Comparison of ENCODE assay signal across 8 cellular contexts in the genomic region with DNA sequence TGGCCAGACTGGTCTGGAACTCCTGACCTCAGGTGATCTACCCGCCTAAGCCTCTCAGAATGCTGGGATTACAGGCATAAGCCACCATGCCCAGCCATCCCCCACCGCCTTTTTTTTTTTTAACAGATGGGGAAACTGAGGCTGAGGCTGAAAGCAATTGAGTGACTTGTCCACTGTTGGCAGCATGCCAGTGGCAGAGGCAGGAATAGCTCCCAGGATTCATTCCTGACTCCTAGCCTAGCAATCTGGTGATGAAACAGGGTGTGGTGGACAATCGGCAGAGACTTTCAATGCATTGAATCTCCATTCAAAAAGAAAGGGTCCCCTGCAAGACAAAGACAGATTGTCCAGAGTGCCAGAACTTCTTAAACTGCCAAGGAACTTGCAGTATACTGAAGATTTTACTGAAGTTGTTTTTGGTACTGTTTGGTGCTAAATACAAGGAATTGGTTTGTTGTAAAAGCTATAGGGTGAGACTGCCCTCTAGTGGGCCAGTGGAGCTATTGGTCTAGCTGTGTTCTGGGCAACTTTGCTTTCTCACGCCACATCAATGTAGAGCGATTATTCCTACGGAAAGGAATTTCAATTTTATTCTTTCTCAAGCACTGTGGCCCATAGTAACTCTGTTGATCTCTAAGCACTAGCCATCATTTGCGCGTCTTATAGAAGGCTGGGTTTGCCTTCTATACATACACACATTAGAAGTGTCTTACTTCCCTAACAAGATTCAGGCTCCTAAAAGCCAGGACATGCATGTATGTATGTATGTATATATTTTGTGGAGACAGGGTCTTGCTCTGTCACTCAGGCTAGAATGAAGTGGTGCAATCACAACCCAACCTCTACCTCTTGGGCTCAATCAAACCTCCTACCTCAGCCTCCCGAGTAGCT. TPM values are rescaled to one million over a fixed set of nuclear protein-coding genes. Genes with fewer than 3 reads are reported as not detected.
DNase-seq lines count a peak whose midpoint lies in the region; ATAC-seq, FAIRE-seq and TF ChIP-seq lines count a peak whose summit lies in the region.

No MANE protein-coding gene starts in this region.

- no peak for TF ChIP-seq EP300 in GM12878 (IDR thresholded peaks at IDR 0.05; ENCODE audit: borderline replicate concordance in 1 of 2, control insufficient read depth in 1 of 2, low read depth in 2 of 2, low read length in 2 of 2)

- H3K79me2 ChIP-seq in GM12878 (ENCODE audit: control insufficient read depth, insufficient read depth, low read length) = no peaks in the 10 kb centered on the region

- H3K27me3 ChIP-seq in GM12878 (replicated peaks in 1 of 2; ENCODE audit: control insufficient read depth in 2 of 2, insufficient read depth in 2 of 2, low read length in 1 of 2) = no peaks in the 10 kb centered on the region

- SMC1A ChIA-PET in GM12878 (lab: Charles Lee; ENCODE audit: uncharacterized antibody, unreplicated experiment) = interaction anchor here (0.5 to 9.1 kb wide), 77 partner anchors 9 to 989 kb away, joined by 3 to 187 read pairs (median 4); a partner anchor contains a TSS

- RAD21 ChIA-PET in GM12878 (lab: Charles Lee; ENCODE audit: unreplicated experiment) = interaction anchor here (0.6 to 8.5 kb wide), 66 partner anchors 9 to 440 kb away, joined by 3 to 119 read pairs (median 6); a partner anchor contains a TSS

- WGBS in GM12878 (ENCODE audit: insufficient coverage, insufficient replicate concordance, low lambda C conversion rate, missing lambda C conversion rate) = 38% methylated on average over 9 of the region's 9 CpGs

- TF ChIP-seq RAD21 in GM12878 (IDR thresholded peaks at IDR 0.05; ENCODE audit: insufficient read depth, low read depth, low read length) = peak; percentile 97

- intact Hi-C loops in GM12878 (cut with micrococcal nuclease; ENCODE audit: unreplicated experiment) = loop anchor here (1.0 to 10.0 kb wide), 3 partner anchors 114 to 205 kb away; no protein-coding TSS in a partner anchor

- no peak for TF ChIP-seq POLR2A in GM12878 (IDR thresholded peaks at IDR 0.05; ENCODE audit: low read depth, low read length)

- peak; percentile 97 for TF ChIP-seq CTCF in GM12872 (IDR thresholded peaks at IDR 0.05; ENCODE audit: insufficient read depth, low read depth, low read length)
- TF ChIP-seq CTCF in GM12878 (IDR thresholded peaks at IDR 0.05 in 2 of 3, conservative IDR thresholded peaks at IDR 0.05 in 1 of 3; ENCODE audit: control insufficient read depth in 2 of 3, extremely low read depth in 1 of 3, insufficient read depth in 1 of 3, low read depth in 3 of 3, low read length in 3 of 3) = peak; percentile 92 to 98 (median 94)

- H3K36me3 ChIP-seq in GM12878 (ENCODE audit: control insufficient read depth in 2 of 2, insufficient read depth in 2 of 2, low read length in 1 of 2) = peaks cover 0 to 3% of the 10 kb centered on the region in 2 experiments; a peak in 2 of 4 replicates

- in situ Hi-C loops in GM12878 (cut with MboI) = loop anchor here (25.0 kb wide), 1 partner anchor 1003 kb away; no protein-coding TSS in a partner anchor

- H3K4me3 ChIP-seq in GM12878 = no peak overlapping the region

- CTCF ChIA-PET in GM12878 (lab: Yijun Ruan, JAX) = interaction anchor here (0.6 to 9.5 kb wide), 74 partner anchors 9 to 449 kb away, joined by 3 to 195 read pairs (median 5); a partner anchor contains a TSS

- BruUV-seq in GM12878 (replicated peaks; lab: Mats Ljungman, UMichigan) = no TSS peak

- FAIRE-seq in GM12878 (lab: Jason Lieb, UNC) = peak; percentile 98

- POLR2A ChIA-PET in GM12878 (lab: Charles Lee) = interaction anchor here (0.5 to 1.4 kb wide), 11 partner anchors 11 to 398 kb away, joined by 3 to 7 read pairs (median 3); no protein-coding TSS in a partner anchor

- no peak overlapping the region for H3K4me2 ChIP-seq in GM12878 (ENCODE audit: control insufficient read depth, insufficient read depth)

- no peak overlapping the region for H3K27ac ChIP-seq in GM12878 (ENCODE audit: control insufficient read depth, insufficient read depth)

- ATAC-seq in GM12878 (peak; percentile 92), HG03571 (IDR thresholded peaks at IDR 0.05; ENCODE audit: unreplicated experiment) (no peak), HG02970 (IDR thresholded peaks at IDR 0.05; ENCODE audit: low FRiP score, unreplicated experiment) (no peak)

- peak; percentile 26 for DNase-seq in NCI-H146 treated with DMSO at 0.1 percent for 48 hours (lab: John Stamatoyannopoulos, UW; ENCODE audit: unreplicated experiment)
- peak; percentile 54 for DNase-seq in T-helper 9 cell
- DNase-seq in GM12878 (ENCODE audit: low read depth, low spot score) = peak; percentile 36
- peak; percentile 66 for DNase-seq in iPS DF 4.7 (ENCODE audit: extremely low read depth, low spot score)
- peak; percentile 72 for DNase-seq in smooth muscle cell of the brain vasculature (ENCODE audit: low read depth, low spot score)

- no peak overlapping the region for H3K9ac ChIP-seq in GM12878 (ENCODE audit: control insufficient read depth, insufficient read depth, low read length)

- no peaks in the 10 kb centered on the region for H4K20me1 ChIP-seq in GM12878 (ENCODE audit: control insufficient read depth, insufficient read depth)

- H3K9me3 ChIP-seq in GM12878 (replicated peaks; ENCODE audit: control insufficient read depth, insufficient read depth, low read length) = no peaks in the 10 kb centered on the region

- no peaks in the 10 kb centered on the region for H3K4me1 ChIP-seq in GM12878 (ENCODE audit: control insufficient read depth, insufficient read depth, low read length)

- no peak overlapping the region for H2AFZ ChIP-seq in GM12878 (ENCODE audit: control insufficient read depth, low read depth, low read length)

TF ChIP-seq in GM12878, 131 proteins besides CTCF, POLR2A, EP300 and RAD21 (continues in another document):
- TF ChIP-seq KDM1A (IDR thresholded peaks at IDR 0.05; ENCODE audit: borderline replicate concordance) = no peak
- TF ChIP-seq EED (IDR thresholded peaks at IDR 0.05; ENCODE audit: low read depth) = no peak
- TF ChIP-seq IKZF2 (IDR thresholded peaks at IDR 0.05) = 0 out of 4 replicates have a peak, but pooled peaks of 1 of the 2 experiments have one; percentile 13
- TF ChIP-seq, protein P1, sequence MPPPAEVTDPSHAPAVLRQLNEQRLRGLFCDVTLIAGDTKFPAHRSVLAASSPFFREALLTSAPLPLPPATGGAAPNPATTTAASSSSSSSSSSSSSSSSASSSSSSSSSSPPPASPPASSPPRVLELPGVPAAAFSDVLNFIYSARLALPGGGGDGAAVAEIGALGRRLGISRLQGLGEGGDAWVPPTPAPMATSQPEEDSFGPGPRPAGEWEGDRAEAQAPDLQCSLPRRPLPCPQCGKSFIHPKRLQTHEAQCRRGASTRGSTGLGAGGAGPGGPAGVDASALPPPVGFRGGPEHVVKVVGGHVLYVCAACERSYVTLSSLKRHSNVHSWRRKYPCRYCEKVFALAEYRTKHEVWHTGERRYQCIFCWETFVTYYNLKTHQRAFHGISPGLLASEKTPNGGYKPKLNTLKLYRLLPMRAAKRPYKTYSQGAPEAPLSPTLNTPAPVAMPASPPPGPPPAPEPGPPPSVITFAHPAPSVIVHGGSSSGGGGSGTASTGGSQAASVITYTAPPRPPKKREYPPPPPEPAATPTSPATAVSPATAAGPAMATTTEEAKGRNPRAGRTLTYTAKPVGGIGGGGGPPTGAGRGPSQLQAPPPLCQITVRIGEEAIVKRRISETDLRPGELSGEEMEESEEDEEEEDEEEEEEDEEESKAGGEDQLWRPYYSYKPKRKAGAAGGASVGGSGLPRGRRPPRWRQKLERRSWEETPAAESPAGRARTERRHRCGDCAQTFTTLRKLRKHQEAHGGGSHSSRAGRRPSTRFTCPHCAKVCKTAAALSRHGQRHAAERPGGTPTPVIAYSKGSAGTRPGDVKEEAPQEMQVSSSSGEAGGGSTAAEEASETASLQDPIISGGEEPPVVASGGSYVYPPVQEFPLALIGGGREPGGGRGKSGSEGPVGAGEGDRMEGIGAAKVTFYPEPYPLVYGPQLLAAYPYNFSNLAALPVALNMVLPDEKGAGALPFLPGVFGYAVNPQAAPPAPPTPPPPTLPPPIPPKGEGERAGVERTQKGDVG (CRISPR knock-in tag; IDR thresholded peaks at IDR 0.05) = no peak
- TF ChIP-seq SMARCA5 (IDR thresholded peaks at IDR 0.05) = peak; percentile 54; the same call in 1 of the 2 replicates

RNA-seq across cellular contexts. Expression of a gene that starts 21.0 kb away (rescaled TPM):
- not detected in 2 replicates for total RNA-seq in GM12878 (2013; cell fraction: nucleolus; rRNA removed)
- total RNA-seq in GM12878 (2014; rRNA removed) (not detected in 2 replicates), GM12878 (2014; rRNA removed; fragmentation: Illumina TruSeq; extraction: Trizol) (not detected in 2 replicates), GM12878 (2021) (not detected in 2 replicates)
- not detected for polyA plus RNA-seq in GM12878 (2011; ENCODE audit: low read depth)
- polyA plus RNA-seq in GM12878 (2011; rRNA removed) (not detected in 2 replicates), GM12878 (2014; fragmentation: Illumina TruSeq; extraction: Trizol) (not detected in 2 replicates), GM12878 (2014; fragmentation: Nextera tagmentation; extraction: Ambion mirVana) (not detected), GM12878 (2014; rRNA removed) (not detected in 2 replicates), GM12878 (2016; fragmentation: Nextera tagmentation; extraction: Ambion mirVana) (not detected)
- 0.06 TPM in 1 of 2 replicates, not detected in the other for polyA plus RNA-seq in GM12878 (2011; cell fraction: cytosol; rRNA removed)
- not detected in 2 replicates for polyA plus RNA-seq in GM12878 (2011; cell fraction: nucleus; rRNA removed)
- not detected in 2 replicates for polyA plus RNA-seq in GM12878 (2012)
- not detected in 2 replicates for polyA minus RNA-seq in GM12878 (2011; rRNA and poly(A)+ RNA removed)
- polyA minus RNA-seq in GM12878 (2011; cell fraction: cytosol; rRNA and poly(A)+ RNA removed) = not detected in 2 replicates
- polyA minus RNA-seq in GM12878 (2011; cell fraction: nucleus; rRNA and poly(A)+ RNA removed) = not detected in 2 replicates

RNA-seq across cellular contexts. Expression of a gene that starts 32.2 kb away (rescaled TPM):
- 1.3 TPM in 2 replicates for total RNA-seq in GM12878 (2013; cell fraction: nucleolus; rRNA removed)
- total RNA-seq in GM12878 (2014; rRNA removed) (0.17 and 0.27 TPM in 2 replicates), GM12878 (2014; rRNA removed; fragmentation: Illumina TruSeq; extraction: Trizol) (0.13 and 0.14 TPM in 2 replicates), GM12878 (2021) (0.40 and 0.46 TPM in 2 replicates)
- polyA plus RNA-seq in GM12878 (2011; ENCODE audit: low read depth) = 0.21 TPM
- polyA plus RNA-seq in GM12878 (2011; rRNA removed) (1.8 and 2.5 TPM in 2 replicates), GM12878 (2014; fragmentation: Illumina TruSeq; extraction: Trizol) (0.05 and 0.59 TPM in 2 replicates), GM12878 (2014; fragmentation: Nextera tagmentation; extraction: Ambion mirVana) (under 1 TPM; 0.10 to 0.11 TPM), GM12878 (2014; rRNA removed) (0.37 and 0.74 TPM in 2 replicates), GM12878 (2016; fragmentation: Nextera tagmentation; extraction: Ambion mirVana) (under 1 TPM in 1 of 2 experiments, not detected in 1; 0.20 TPM)
- 3.0 and 3.5 TPM in 2 replicates for polyA plus RNA-seq in GM12878 (2011; cell fraction: cytosol; rRNA removed)
- polyA plus RNA-seq in GM12878 (2011; cell fraction: nucleus; rRNA removed) = 1.2 and 2.0 TPM in 2 replicates
- 0.27 and 0.47 TPM in 2 replicates for polyA plus RNA-seq in GM12878 (2012)
- 4.3 and 5.2 TPM in 2 replicates for polyA minus RNA-seq in GM12878 (2011; rRNA and poly(A)+ RNA removed)
- polyA minus RNA-seq in GM12878 (2011; cell fraction: cytosol; rRNA and poly(A)+ RNA removed) = 1.9 and 2.7 TPM in 2 replicates
- 1.2 and 2.2 TPM in 2 replicates for polyA minus RNA-seq in GM12878 (2011; cell fraction: nucleus; rRNA and poly(A)+ RNA removed)
